8 cellular contexts compared by ENCODE assay signal in the genomic region with DNA sequence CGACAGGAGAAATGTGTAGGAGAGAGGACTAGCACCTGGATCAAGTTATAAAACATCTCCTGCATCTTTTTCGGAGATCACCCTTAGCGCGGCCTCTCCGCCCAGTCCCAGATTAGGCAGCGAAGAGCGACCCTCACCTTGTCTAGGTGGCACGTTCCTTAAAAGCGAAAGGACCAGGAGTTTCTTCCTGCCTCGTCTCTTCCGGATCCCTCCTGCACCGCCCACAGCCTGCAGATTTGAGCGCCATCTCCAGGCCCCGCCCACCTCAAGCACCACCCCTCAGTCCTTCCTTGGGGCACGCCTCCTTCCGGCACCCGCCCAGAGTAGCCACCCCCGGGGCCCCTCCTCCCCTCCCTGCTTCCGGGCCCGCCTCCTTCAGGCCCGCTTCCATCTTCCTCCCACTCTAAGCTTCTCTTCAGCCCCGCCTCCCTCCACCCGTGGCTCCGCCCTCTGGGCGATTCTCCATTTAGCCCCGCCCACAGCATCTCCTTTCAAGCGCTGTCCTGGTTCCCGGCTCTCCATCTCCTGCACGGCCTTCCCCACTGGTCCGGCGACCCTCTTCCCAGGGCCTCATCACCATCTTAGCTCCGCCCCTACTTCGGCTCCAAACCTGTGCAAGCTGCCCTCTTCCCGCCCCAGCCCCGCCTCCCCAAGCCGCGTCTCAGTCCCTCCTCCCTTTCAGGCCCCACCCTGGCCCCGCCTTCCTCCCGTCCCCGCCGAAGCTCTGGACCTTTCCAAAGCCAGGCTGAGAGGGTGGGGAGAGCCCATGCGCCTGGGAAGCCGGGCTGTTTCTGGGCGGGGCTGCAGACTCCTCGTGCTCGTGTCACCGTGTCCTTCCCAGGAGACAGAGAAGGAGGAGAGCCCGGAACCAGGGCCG. TPM values are rescaled to one million over a fixed set of nuclear protein-coding genes. Genes with fewer than 3 reads are reported as not detected.
DNase-seq lines count a peak whose midpoint lies in the region; ATAC-seq and TF ChIP-seq lines count a peak whose summit lies in the region.

No MANE protein-coding gene starts in this region.

- no peak for TF ChIP-seq CTCF in AG09319 (IDR thresholded peaks at IDR 0.05; ENCODE audit: low read depth, low read length)

- peaks cover 51 to 66% of the 10 kb centered on the region in 2 donors for H3K4me1 Mint-ChIP-seq in immature natural killer cell

- peaks cover 2 to 19% (median 9%) of the 10 kb centered on the region in 3 donors for H3K27me3 Mint-ChIP-seq in immature natural killer cell (ENCODE audit: low read depth in 3 of 3)

- H3K4me3 Mint-ChIP-seq in immature natural killer cell, result peak overlapping the region; percentile 96 to 99 (median 98)

- no peaks in the 10 kb centered on the region for H3K9me3 Mint-ChIP-seq in immature natural killer cell

- H3K27ac Mint-ChIP-seq in immature natural killer cell, result peak overlapping the region; percentile 95 to 99 (median 98)

- peak; percentile 99 for DNase-seq in AG09319 (ENCODE audit: extremely low read depth, low read depth)
- DNase-seq in NCI-H345 (lab: John Stamatoyannopoulos, UW), result peak; percentile 100
- DNase-seq in activated CD4-positive, CD25-positive, alpha-beta regulatory T cell (lab: John Stamatoyannopoulos, UW), result peak; percentile 98 to 99 (median 98)
- DNase-seq in central memory CD4-positive, alpha-beta T cell, result peak; percentile 99
- DNase-seq in immature natural killer cell, result peak; percentile 100
- peak; percentile 97 for DNase-seq in smooth muscle cell of the brain vasculature (ENCODE audit: low read depth, low spot score)

- peaks cover 0 to 5% (median 0%) of the 10 kb centered on the region in 3 donors for H3K36me3 Mint-ChIP-seq in immature natural killer cell

- ATAC-seq in GM19025 (IDR thresholded peaks at IDR 0.05; ENCODE audit: low read depth, unreplicated experiment), result peak; percentile 74
- peak; percentile 79 for ATAC-seq in HG03280 (IDR thresholded peaks at IDR 0.05; ENCODE audit: unreplicated experiment)

RNA-seq across cellular contexts. Expression of gene RALY, which starts 0.6 kb away (rescaled TPM):
- polyA plus RNA-seq in immature natural killer cell, result 100 to 1,000 TPM; 271 to 323 (median 273) TPM

Comparison
In these comparisons a context has a peak if more than half of its experiments do, and no peak if none do; other contexts are left out.
1. Peak in every context shown above with its lines: DNase-seq and ATAC-seq.